6 cellular contexts compared by ENCODE assay signal in the genomic region with DNA sequence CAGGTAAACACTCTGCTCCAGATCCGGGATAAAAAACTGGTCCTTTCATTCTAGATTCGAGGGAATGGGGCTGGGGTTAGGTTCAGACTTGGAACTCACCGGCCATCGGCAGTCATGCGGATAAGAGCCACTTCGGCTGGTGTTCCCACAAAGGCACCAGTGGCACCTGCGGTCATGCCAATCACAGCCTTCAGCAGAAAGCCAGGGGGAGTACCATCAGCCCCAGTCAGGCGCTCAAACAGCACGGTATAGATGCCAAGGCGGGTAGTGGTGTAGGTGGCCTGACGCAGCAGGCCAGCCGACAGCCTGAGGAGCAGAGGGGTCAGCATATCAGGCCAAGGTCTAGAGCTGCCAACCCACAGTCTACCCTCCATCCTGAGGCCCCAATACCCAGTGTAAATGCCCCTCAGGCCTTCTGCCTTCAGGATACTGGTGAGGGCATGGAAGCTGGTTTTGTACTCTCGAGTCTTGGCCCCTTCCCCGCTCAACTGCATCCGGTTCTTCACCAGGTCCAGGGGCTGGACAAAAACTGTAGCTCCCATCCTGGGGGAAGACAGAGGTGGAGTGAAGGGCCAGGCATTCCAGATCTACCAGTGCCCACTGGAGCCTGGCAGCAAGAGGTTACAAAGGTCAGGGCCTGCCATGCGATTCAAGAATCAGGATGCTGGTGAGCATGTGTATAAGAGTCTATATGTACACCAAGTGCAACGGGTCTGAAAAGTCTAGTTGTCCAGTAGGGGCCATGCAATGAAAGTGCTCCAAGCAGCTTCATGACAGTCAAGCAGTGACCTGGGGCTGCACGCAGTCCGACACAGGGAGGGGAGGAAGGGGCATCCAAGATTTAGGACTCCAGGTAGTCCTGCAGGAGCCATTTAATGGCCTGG.
DNase-seq lines count a peak whose midpoint lies in the region; ATAC-seq and FAIRE-seq lines count a peak whose summit lies in the region.

No MANE protein-coding gene starts in this region.

- H3K36me3 Mint-ChIP-seq in T-helper 2 cell treated with Interferon-gamma antibody and Interleukin-4, amounts not matched to agents 5 μg/mL and 100 μg/mL, for 36 hours (ENCODE audit: low read depth), result peaks cover 67% of the 10 kb centered on the region
- peaks cover 68% of the 10 kb centered on the region for H3K36me3 Mint-ChIP-seq in stimulated activated effector memory CD8-positive, alpha-beta T cell treated with anti-CD3 and anti-CD28 coated beads, Interleukin-12 subunit alpha, Interleukin-12 subunit beta, amount 100 ng/mL, for 72 hours

- H3K27ac Mint-ChIP-seq in T-helper 2 cell treated with Interferon-gamma antibody and Interleukin-4, amounts not matched to agents 5 μg/mL and 100 μg/mL, for 36 hours, result peak overlapping the region; percentile 87
- peak overlapping the region; percentile 99 for H3K27ac Mint-ChIP-seq in stimulated activated effector memory CD8-positive, alpha-beta T cell treated with anti-CD3 and anti-CD28 coated beads, Interleukin-12 subunit alpha, Interleukin-12 subunit beta, amount 100 ng/mL, for 72 hours

- no peaks in the 10 kb centered on the region for H3K27me3 Mint-ChIP-seq in T-helper 2 cell treated with Interferon-gamma antibody and Interleukin-4, amounts not matched to agents 5 μg/mL and 100 μg/mL, for 36 hours (ENCODE audit: low read depth)

- ATAC-seq in stimulated activated effector memory CD8-positive, alpha-beta T cell treated with anti-CD3 and anti-CD28 coated beads, Interleukin-12 subunit alpha, Interleukin-12 subunit beta, amount 100 ng/mL, for 72 hours, result no peak

- no peaks in the 10 kb centered on the region for H3K9me3 Mint-ChIP-seq in T-helper 2 cell treated with Interferon-gamma antibody and Interleukin-4, amounts not matched to agents 5 μg/mL and 100 μg/mL, for 36 hours
- H3K9me3 Mint-ChIP-seq in stimulated activated effector memory CD8-positive, alpha-beta T cell treated with anti-CD3 and anti-CD28 coated beads, Interleukin-12 subunit alpha, Interleukin-12 subunit beta, amount 100 ng/mL, for 72 hours, result no peaks in the 10 kb centered on the region

- peaks cover 48% of the 10 kb centered on the region for H3K4me1 Mint-ChIP-seq in T-helper 2 cell treated with Interferon-gamma antibody and Interleukin-4, amounts not matched to agents 5 μg/mL and 100 μg/mL, for 36 hours (ENCODE audit: low read depth)
- peaks cover 68% of the 10 kb centered on the region for H3K4me1 Mint-ChIP-seq in stimulated activated effector memory CD8-positive, alpha-beta T cell treated with anti-CD3 and anti-CD28 coated beads, Interleukin-12 subunit alpha, Interleukin-12 subunit beta, amount 100 ng/mL, for 72 hours

- FAIRE-seq in RCC 7860 (lab: Jason Lieb, UNC), result no peak

- DNase-seq in T-helper 2 cell treated with Interferon-gamma antibody and Interleukin-4, amounts not matched to agents 5 μg/mL and 100 μg/mL, for 36 hours (ENCODE audit: low spot score), result no peak
- DNase-seq in T-helper 2 cell (no peak), epidermal melanocyte (ENCODE audit: insufficient read length, low spot score) (peak; percentile 15), hepatic stellate cell (ENCODE audit: low spot score) (no peak), RCC 7860 (ENCODE audit: low spot score) (no peak)
- DNase-seq in stimulated activated effector memory CD8-positive, alpha-beta T cell treated with anti-CD3 and anti-CD28 coated beads, Interleukin-12 subunit alpha, Interleukin-12 subunit beta, amount 100 ng/mL, for 72 hours (ENCODE audit: low spot score in 2 of 2), result no peak

- H3K4me3 Mint-ChIP-seq in T-helper 2 cell treated with Interferon-gamma antibody and Interleukin-4, amounts not matched to agents 5 μg/mL and 100 μg/mL, for 36 hours, result peak overlapping the region; percentile 96
- H3K4me3 Mint-ChIP-seq in stimulated activated effector memory CD8-positive, alpha-beta T cell treated with anti-CD3 and anti-CD28 coated beads, Interleukin-12 subunit alpha, Interleukin-12 subunit beta, amount 100 ng/mL, for 72 hours, result peak overlapping the region; percentile 93
